Comparison of ENCODE assay signal across 9 cellular contexts in the genomic region with DNA sequence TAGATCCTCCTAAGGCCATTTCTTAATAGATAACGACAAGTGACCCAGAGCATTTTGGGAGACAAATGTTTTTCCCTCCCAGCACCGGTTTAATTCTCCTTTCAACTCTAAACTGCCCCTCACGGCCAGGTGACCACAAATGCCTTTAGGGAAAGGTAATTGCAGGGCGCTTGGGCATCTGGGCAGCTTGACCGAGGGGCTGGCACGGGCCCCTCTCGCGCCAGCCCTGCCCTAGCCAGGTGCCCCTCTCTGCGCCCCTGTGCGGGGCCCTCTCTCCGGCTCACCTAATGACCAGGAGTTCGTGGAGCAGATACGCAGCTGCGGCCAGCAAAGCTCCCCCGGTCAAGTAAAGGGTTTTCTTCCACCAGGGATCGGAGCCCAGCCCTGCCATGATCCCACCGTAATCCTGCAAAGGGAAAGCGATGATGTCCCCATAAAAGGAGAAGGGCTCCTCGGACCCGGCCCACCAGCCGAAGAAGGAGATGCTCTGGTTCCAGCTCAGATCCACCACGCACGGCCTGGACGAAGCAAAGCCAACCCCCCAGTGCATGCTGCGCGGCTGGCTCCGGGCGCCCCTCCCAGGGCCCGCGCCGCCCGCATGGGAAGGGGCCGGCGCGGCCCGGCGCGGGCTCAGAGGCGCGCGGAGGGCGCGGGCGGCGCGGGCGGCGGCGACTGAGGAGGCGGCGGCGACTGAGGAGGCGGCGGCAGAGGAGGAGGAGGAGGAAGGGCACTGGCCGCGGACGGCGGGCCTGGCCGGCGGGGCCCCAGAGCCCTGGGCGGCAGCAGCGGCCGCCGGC.
DNase-seq lines count a peak whose midpoint lies in the region; ATAC-seq lines count a peak whose summit lies in the region.
"Had no signal": no experiment of that assay in that cellular context is flagged by ENCODE, and none has a peak within 500 bp of the region (broad histone marks: within the 10 kb centered on the region; RNA-seq: fewer than 3 reads in every experiment).

No MANE protein-coding gene starts in this region.

- peaks cover 41% of the 10 kb centered on the region for H3K27me3 Mint-ChIP-seq in activated naive CD8-positive, alpha-beta T cell

- peak; percentile 39 for ATAC-seq in HG03139 (IDR thresholded peaks at IDR 0.05; ENCODE audit: unreplicated experiment)
- peak; percentile 20 for ATAC-seq in stimulated activated naive CD8-positive, alpha-beta T cell treated with anti-CD3 and anti-CD28 coated beads, Interleukin-15, Interleukin-2, amounts not matched to agents 100 U/mL and 50 U/mL, for 24 hours

- peak overlapping the region; percentile 51 for H3K4me3 Mint-ChIP-seq in activated naive CD8-positive, alpha-beta T cell

- peak overlapping the region; percentile 85 for H3K9ac ChIP-seq in iPS-18a (ENCODE audit: low read length)

- no peaks in the 10 kb centered on the region for H3K36me3 ChIP-seq in iPS-18a (ENCODE audit: control insufficient read depth, low read depth, low read length)

- peaks cover 5% of the 10 kb centered on the region for H3K4me1 Mint-ChIP-seq in activated naive CD8-positive, alpha-beta T cell (ENCODE audit: low read depth)

- H3K27ac Mint-ChIP-seq in activated naive CD8-positive, alpha-beta T cell = no peak overlapping the region
- H3K27ac Mint-ChIP-seq: CD4-positive, CD25-positive, alpha-beta regulatory T cell had no signal

- no peak overlapping the region for H3K27ac ChIP-seq in iPS-18a (ENCODE audit: low read length)

- H3K27me3 ChIP-seq in iPS-18a (ENCODE audit: control insufficient read depth, insufficient read depth, low read length) = peaks cover 10% of the 10 kb centered on the region

- H3K4me1 ChIP-seq in iPS-18a (ENCODE audit: control insufficient read depth, low read depth, low read length) = peaks cover 25% of the 10 kb centered on the region

- no peaks in the 10 kb centered on the region for H3K9me3 Mint-ChIP-seq in activated naive CD8-positive, alpha-beta T cell (ENCODE audit: low read depth)

- peak overlapping the region; percentile 82 for H3K4me3 ChIP-seq in iPS-18a (ENCODE audit: low read length)

- H3K9me3 ChIP-seq in iPS-18a (ENCODE audit: control insufficient read depth, low read depth, low read length) = no peaks in the 10 kb centered on the region

- peak; percentile 20 for DNase-seq in NCI-H2171 (lab: John Stamatoyannopoulos, UW)
- no peak for DNase-seq in NCI-H2171 treated with DMSO at 0.1 percent for 48 hours (lab: John Stamatoyannopoulos, UW)
- no peak for DNase-seq in stimulated activated naive CD8-positive, alpha-beta T cell treated with anti-CD3 and anti-CD28 coated beads, Interleukin-15, Interleukin-2, amounts not matched to agents 100 U/mL and 50 U/mL, for 24 hours
- DNase-seq in DMS153 (lab: John Stamatoyannopoulos, UW) = no peak
- no peak for DNase-seq in NCI-H1436 (lab: John Stamatoyannopoulos, UW)
- DNase-seq: CD4-positive, CD25-positive, alpha-beta regulatory T cell had no signal

- no peaks in the 10 kb centered on the region for H3K36me3 Mint-ChIP-seq in activated naive CD8-positive, alpha-beta T cell
- H3K36me3 Mint-ChIP-seq: CD4-positive, CD25-positive, alpha-beta regulatory T cell had no signal
